8 cellular contexts compared by ENCODE assay signal in genomic region chrX:47658301-47658683, GRCh38. TPM values are rescaled to one million over a fixed set of nuclear protein-coding genes. Genes with fewer than 3 reads are reported as not detected.
DNase-seq lines count a peak whose midpoint lies in the region; ATAC-seq and TF ChIP-seq lines count a peak whose summit lies in the region.

No MANE protein-coding gene starts in this region.

- intact Hi-C loops in spleen (cut with DNase I; ENCODE audit: low total_unique reads) = no loop called here

- H3K36me3 ChIP-seq in iPS DF 6.9 (ENCODE audit: control insufficient read depth, insufficient read depth, low read length) = peaks cover 4% of the 10 kb centered on the region; the same call in 1 of the 2 replicates
- H3K36me3 ChIP-seq in spleen = peaks cover 0 to 45% (median 13%) of the 10 kb centered on the region in 6 donors

- peaks cover 3% of the 10 kb centered on the region for H3K9me3 Mint-ChIP-seq in activated CD8-positive, alpha-beta T cell treated with anti-CD3 and anti-CD28 coated beads, Interleukin-2, amount 10 ng/mL, durations not matched to agents 7 days and 5 days (ENCODE audit: insufficient read depth)

- peak overlapping the region; percentile 100 for H3K27ac Mint-ChIP-seq in activated CD8-positive, alpha-beta T cell treated with anti-CD3 and anti-CD28 coated beads, Interleukin-2, amount 10 ng/mL, durations not matched to agents 7 days and 5 days

- H3K4me3 Mint-ChIP-seq in activated CD8-positive, alpha-beta T cell treated with anti-CD3 and anti-CD28 coated beads, Interleukin-2, amount 10 ng/mL, durations not matched to agents 7 days and 5 days = peak overlapping the region; percentile 87

- CTCF ChIA-PET in activated CD8-positive, alpha-beta T cell treated with anti-CD3 and anti-CD28 coated beads, Interleukin-2, amount 10 ng/mL, durations not matched to agents 7 days and 5 days (lab: Charles Lee) = no interaction called here

- WGBS in iPS DF 6.9 (ENCODE audit: insufficient coverage, insufficient read length) = no CpG with 5 or more reads among the region's 13 CpGs
- whole genome bisulfite sequencing in spleen, 5 donors = 0 to 38% (median 2%) methylated on average over 4 to 13 of the region's 13 CpGs

- H3K4me1 Mint-ChIP-seq in activated CD8-positive, alpha-beta T cell treated with anti-CD3 and anti-CD28 coated beads, Interleukin-2, amount 10 ng/mL, durations not matched to agents 7 days and 5 days (ENCODE audit: low read depth) = peaks cover 35% of the 10 kb centered on the region

- H3K4me1 ChIP-seq in iPS DF 6.9 (ENCODE audit: control insufficient read depth, insufficient read depth, low read length) (no peaks in the 10 kb centered on the region), spleen (peaks cover 0 to 25% (median 12%) of the 10 kb centered on the region in 6 donors)

- no peak for TF ChIP-seq POLR2A in spleen (IDR thresholded peaks at IDR 0.05)
- no peak for TF ChIP-seq POLR2A in GM18505 (IDR thresholded peaks at IDR 0.05; ENCODE audit: borderline replicate concordance, extremely low read depth, insufficient read depth, insufficient read length)

- H3K36me3 Mint-ChIP-seq in activated CD8-positive, alpha-beta T cell treated with anti-CD3 and anti-CD28 coated beads, Interleukin-2, amount 10 ng/mL, durations not matched to agents 7 days and 5 days (ENCODE audit: low read depth) = peaks cover 50% of the 10 kb centered on the region

- H3K27me3 ChIP-seq in iPS DF 6.9 (ENCODE audit: control insufficient read depth, insufficient read depth, low read length) (no peaks in the 10 kb centered on the region), spleen (replicated peaks in 1 of 7) (no peaks in the 10 kb centered on the region)

- POLR2A ChIA-PET in activated CD8-positive, alpha-beta T cell treated with anti-CD3 and anti-CD28 coated beads, Interleukin-2, amount 10 ng/mL, durations not matched to agents 7 days and 5 days (lab: Charles Lee) = interaction anchor here (0.6 kb wide), 1 partner anchor 514 kb away, joined by 3 read pairs; the partner anchor contains the start of genes NDUFB11 and RBM10

- no peak for TF ChIP-seq CTCF in HFF-Myc (IDR thresholded peaks at IDR 0.05; ENCODE audit: low read depth, low read length, missing control alignments)
- TF ChIP-seq CTCF in spleen (IDR thresholded peaks at IDR 0.05 in 8 of 11, conservative IDR thresholded peaks at IDR 0.05 in 3 of 11) = no peak
- TF ChIP-seq CTCF in GM20000 (IDR thresholded peaks at IDR 0.05; ENCODE audit: extremely low read depth, missing control alignments) = no peak

- no peak for ATAC-seq in activated CD8-positive, alpha-beta T cell treated with anti-CD3 and anti-CD28 coated beads, Interleukin-2, amount 10 ng/mL, durations not matched to agents 7 days and 5 days
- no peak for ATAC-seq in GM18505 (IDR thresholded peaks at IDR 0.05; ENCODE audit: unreplicated experiment)

- DNase-seq in HFF-Myc (ENCODE audit: extremely low read depth, low read depth) = no peak
- no peak for DNase-seq in activated CD8-positive, alpha-beta T cell treated with anti-CD3 and anti-CD28 coated beads, Interleukin-2, amount 10 ng/mL, durations not matched to agents 7 days and 5 days
- peak; percentile 41 for DNase-seq in iPS DF 6.9 (ENCODE audit: low read depth, low spot score)
- no peak for DNase-seq in spleen
- no peak for DNase-seq in GM20000 (ENCODE audit: low spot score)
- no peak for DNase-seq in COLO829 (ENCODE audit: low spot score)
- no peak for DNase-seq in NCI-H226

- H3K27ac ChIP-seq in iPS DF 6.9 (ENCODE audit: low read length) = no peak overlapping the region
- peak overlapping the region in 7 of 8 donors; percentile 91 to 97 (median 95) for H3K27ac ChIP-seq in spleen

- H3K9me3 ChIP-seq in iPS DF 6.9 (ENCODE audit: control insufficient read depth, insufficient read depth, low read length) (no peaks in the 10 kb centered on the region), spleen (no peaks in the 10 kb centered on the region)

- peak overlapping the region; percentile 53 for H3K4me3 ChIP-seq in HFF-Myc (replicated peaks; ENCODE audit: low read depth, low read length)
- peak overlapping the region; percentile 98 for H3K4me3 ChIP-seq in iPS DF 6.9 (ENCODE audit: low read length)
- peak overlapping the region in 7 of 8 donors; percentile 22 to 72 (median 54) for H3K4me3 ChIP-seq in spleen

- no peaks in the 10 kb centered on the region for H3K27me3 Mint-ChIP-seq in activated CD8-positive, alpha-beta T cell treated with anti-CD3 and anti-CD28 coated beads, Interleukin-2, amount 10 ng/mL, durations not matched to agents 7 days and 5 days (ENCODE audit: low read depth)

RNA-seq across cellular contexts. Expression of gene UXT, which starts 0.7 kb away (rescaled TPM):
- total RNA-seq in activated CD8-positive, alpha-beta T cell treated with anti-CD3 and anti-CD28 coated beads, Interleukin-2, amount 10 ng/mL, durations not matched to agents 7 days and 5 days = 100 to 1,000 TPM; 148 to 156 TPM
- 100 to 1,000 TPM in 5 of 7 donors, 10 to 100 TPM in 2; 83.0 to 133 (median 107) TPM for total RNA-seq in spleen
- polyA plus RNA-seq in spleen = 100 to 1,000 TPM; 201 to 274 (median 237) TPM

RNA-seq across cellular contexts. Expression of gene ELK1, which starts 7.9 kb away (rescaled TPM):
- 10 to 100 TPM; 56.9 to 58.7 TPM for total RNA-seq in activated CD8-positive, alpha-beta T cell treated with anti-CD3 and anti-CD28 coated beads, Interleukin-2, amount 10 ng/mL, durations not matched to agents 7 days and 5 days
- total RNA-seq in spleen = 10 to 100 TPM; 25.5 to 50.0 (median 31.1) TPM
- 10 to 100 TPM; 10.3 to 23.0 (median 14.5) TPM for polyA plus RNA-seq in spleen

RNA-seq across cellular contexts. Expression of gene CFP, which starts 28.6 kb away (rescaled TPM):
- 10 to 100 TPM; 11.5 to 13.1 TPM for total RNA-seq in activated CD8-positive, alpha-beta T cell treated with anti-CD3 and anti-CD28 coated beads, Interleukin-2, amount 10 ng/mL, durations not matched to agents 7 days and 5 days
- total RNA-seq in spleen = 100 to 1,000 TPM in 6 of 7 donors, 10 to 100 TPM in 1; 98.2 to 180 (median 117) TPM
- polyA plus RNA-seq in spleen = 10 to 100 TPM; 25.3 to 85.8 (median 57.5) TPM

RNA-seq across cellular contexts. Expression of gene SYN1, which starts 38.6 kb away (rescaled TPM):
- total RNA-seq in activated CD8-positive, alpha-beta T cell treated with anti-CD3 and anti-CD28 coated beads, Interleukin-2, amount 10 ng/mL, durations not matched to agents 7 days and 5 days = under 1 TPM; 0.57 to 0.58 TPM
- 1 to 10 TPM in 1 of 7 donors, under 1 TPM in 6; 0.23 to 1.2 (median 0.60) TPM for total RNA-seq in spleen
- polyA plus RNA-seq in spleen = under 1 TPM; 0.10 to 0.68 (median 0.61) TPM

Comparison
In these comparisons a context has a peak if more than half of its experiments do, and no peak if none do; other contexts are left out.
1. RNA of gene CFP, which starts 28.6 kb away (total RNA-seq): 98.2 to 180 TPM in spleen; 11.5 to 13.1 TPM in activated CD8-positive, alpha-beta T cell treated with anti-CD3 and anti-CD28 coated beads, Interleukin-2, amount 10 ng/mL, durations not matched to agents 7 days and 5 days; every median in the first group is over 4 times any median in the second.
2. Peak in every context shown above with its lines, with median percentiles within 50 percentile points of each other: H3K4me3 ChIP-seq.